In genomic region chr19:28968721-28969120, GRCh38 we compare ENCODE assay signal across 28 cellular contexts.
"Had no signal": no experiment of that assay in that cellular context is flagged by ENCODE, and none has a peak within 500 bp of the region (broad histone marks: within the 10 kb centered on the region; RNA-seq: fewer than 3 reads in every experiment).

No MANE protein-coding gene starts in this region.

- H3K9ac ChIP-seq: neural progenitor cell, parathyroid adenoma had no signal

- H3K4me3 ChIP-seq: heart left ventricle, left lung, lung, neural progenitor cell, psoas muscle, right atrium auricular region, right lobe of liver, smooth muscle cell, testis, thyroid gland, upper lobe of right lung had no signal

- H3K27ac Mint-ChIP-seq: immature natural killer cell; naive thymus-derived CD8-positive, alpha-beta T cell; nephron progenitor cell; neural progenitor cell; stimulated activated memory B cell treated with anti-CD40 and anti-IgM and Interleukin-4, amounts not matched to agents 10 μg/mL and 1 μg/mL and 100 μg/mL, for 72 hours had no signal

- DNase-seq: heart left ventricle; hypothalamus; immature natural killer cell; kidney; left lung; naive thymus-derived CD8-positive, alpha-beta T cell; nephron progenitor cell; occipital lobe; psoas muscle; right lobe of liver; stimulated activated CD4-positive, alpha-beta T cell treated with anti-CD3 and anti-CD28 coated beads, Interleukin-1b, Interleukin-23, amount 100 ng/mL, for 48 hours; stimulated activated CD4-positive, alpha-beta T cell treated with anti-CD3 and anti-CD28 coated beads, Interleukin-2, amount 100 ng/mL, for 48 hours; stimulated activated CD4-positive, alpha-beta T cell treated with anti-CD3 and anti-CD28 coated beads, Interleukin-4, amount 100 ng/mL, for 4 hours; stimulated activated CD8-positive, alpha-beta memory T cell treated with anti-CD3 and anti-CD28 coated beads, Interleukin-4, amount 100 ng/mL, for 48 hours; stimulated activated naive CD4-positive, alpha-beta T cell treated with Interleukin-2 at 50 U/mL for 16 hours; stimulated activated naive CD8-positive, alpha-beta T cell treated with anti-CD3 and anti-CD28 coated beads, Interleukin-15, amount 100 ng/mL, for 72 hours; testis; thyroid gland; trophoblast cell; upper lobe of right lung had no signal

- H3K79me2 ChIP-seq: parathyroid adenoma had no signal

- H2AFZ ChIP-seq: neural progenitor cell, parathyroid adenoma had no signal

- H3K9me3 ChIP-seq: heart left ventricle, left lung, neutrophil, psoas muscle, right atrium auricular region, right lobe of liver, testis, thyroid gland, upper lobe of right lung had no signal

- H3K36me3 Mint-ChIP-seq: immature natural killer cell; naive thymus-derived CD8-positive, alpha-beta T cell; neural progenitor cell; stimulated activated memory B cell treated with anti-CD40 and anti-IgM and Interleukin-4, amounts not matched to agents 10 μg/mL and 1 μg/mL and 100 μg/mL, for 72 hours had no signal

- H3K36me3 ChIP-seq: heart left ventricle, left lung, neural progenitor cell, right atrium auricular region, right lobe of liver, thyroid gland, upper lobe of right lung had no signal

- H3K27me3 Mint-ChIP-seq: stimulated activated memory B cell treated with anti-CD40 and anti-IgM and Interleukin-4, amounts not matched to agents 10 μg/mL and 1 μg/mL and 100 μg/mL, for 72 hours had no signal

- H3K4me1 ChIP-seq: left lung, parathyroid adenoma, psoas muscle, right lobe of liver, thyroid gland, upper lobe of right lung had no signal

- ATAC-seq: heart left ventricle; left lung; naive thymus-derived CD8-positive, alpha-beta T cell; psoas muscle; stimulated activated memory B cell treated with anti-CD40 and anti-IgM and Interleukin-4, amounts not matched to agents 10 μg/mL and 1 μg/mL and 100 μg/mL, for 72 hours; stimulated activated naive CD8-positive, alpha-beta T cell treated with anti-CD3 and anti-CD28 coated beads, Interleukin-15, amount 100 ng/mL, for 72 hours; upper lobe of right lung had no signal

- FAIRE-seq: islet of Langerhans, kidney had no signal

- H3K4me3 Mint-ChIP-seq: immature natural killer cell; naive thymus-derived CD8-positive, alpha-beta T cell; nephron progenitor cell; neural progenitor cell; stimulated activated memory B cell treated with anti-CD40 and anti-IgM and Interleukin-4, amounts not matched to agents 10 μg/mL and 1 μg/mL and 100 μg/mL, for 72 hours; stimulated activated naive CD8-positive, alpha-beta T cell treated with anti-CD3 and anti-CD28 coated beads, Interleukin-15, amount 100 ng/mL, for 72 hours had no signal

- H3K27ac ChIP-seq: heart left ventricle, left lung, neural progenitor cell, neutrophil, parathyroid adenoma, psoas muscle, right lobe of liver, testis, thyroid gland, upper lobe of right lung had no signal

- H3K4me2 ChIP-seq: neural progenitor cell, smooth muscle cell had no signal

- H3K27me3 ChIP-seq: heart left ventricle, left lung, neural progenitor cell, neutrophil, right atrium auricular region, right lobe of liver, testis, thyroid gland, upper lobe of right lung had no signal

- H3K9me3 Mint-ChIP-seq: immature natural killer cell; naive thymus-derived CD8-positive, alpha-beta T cell; nephron progenitor cell; neural progenitor cell; stimulated activated naive CD8-positive, alpha-beta T cell treated with anti-CD3 and anti-CD28 coated beads, Interleukin-15, amount 100 ng/mL, for 72 hours had no signal

- H3K4me1 Mint-ChIP-seq: immature natural killer cell; naive thymus-derived CD8-positive, alpha-beta T cell; stimulated activated memory B cell treated with anti-CD40 and anti-IgM and Interleukin-4, amounts not matched to agents 10 μg/mL and 1 μg/mL and 100 μg/mL, for 72 hours; stimulated activated naive CD8-positive, alpha-beta T cell treated with anti-CD3 and anti-CD28 coated beads, Interleukin-15, amount 100 ng/mL, for 72 hours had no signal
